In genomic region chr17:79742951-79743476, GRCh38 we compare ENCODE assay signal across 21 cellular contexts. TPM values are rescaled to one million over a fixed set of nuclear protein-coding genes. Genes with fewer than 3 reads are reported as not detected.
DNase-seq lines count a peak whose midpoint lies in the region; ATAC-seq and TF ChIP-seq lines count a peak whose summit lies in the region.
"Had no signal": no experiment of that assay in that cellular context is flagged by ENCODE, and none has a peak within 500 bp of the region (broad histone marks: within the 10 kb centered on the region; RNA-seq: fewer than 3 reads in every experiment).

No MANE protein-coding gene starts in this region.

- H3K9me3 Mint-ChIP-seq in Calu3 (ENCODE audit: low read depth, unreplicated experiment) (no peaks in the 10 kb centered on the region), progenitor cell of endocrine pancreas (ENCODE audit: low read depth) (no peaks in the 10 kb centered on the region)
- H3K9me3 Mint-ChIP-seq: GM23338 had no signal

- CTCF ChIA-PET in Calu3 (lab: Charles Lee): interaction anchor here (0.6 to 1.1 kb wide), 2 partner anchors 28 to 96 kb away, joined by 4 read pairs; partner anchors contain the start of gene CBX4

- H3K27ac Mint-ChIP-seq in Calu3 (ENCODE audit: unreplicated experiment): no peak overlapping the region
- peak overlapping the region; percentile 97 for H3K27ac Mint-ChIP-seq in progenitor cell of endocrine pancreas
- H3K27ac Mint-ChIP-seq: GM23338 had no signal

- TF ChIP-seq CTCF in Calu3 (IDR thresholded peaks at IDR 0.05; ENCODE audit: unreplicated experiment) (no peak), progenitor cell of endocrine pancreas (IDR thresholded peaks at IDR 0.05; ENCODE audit: unreplicated experiment) (no peak)

- intact Hi-C loops in Calu3 (cut with micrococcal nuclease; ENCODE audit: unreplicated experiment): loop anchor here (5.0 kb wide), 1 partner anchor 34 kb away; the partner anchor contains the start of gene CBX2

- H3K27me3 Mint-ChIP-seq in Calu3 (ENCODE audit: unreplicated experiment): no peaks in the 10 kb centered on the region
- peaks cover 15% of the 10 kb centered on the region for H3K27me3 Mint-ChIP-seq in progenitor cell of endocrine pancreas

- H3K4me3 Mint-ChIP-seq in Calu3 (ENCODE audit: low read depth, unreplicated experiment) (no peak overlapping the region), progenitor cell of endocrine pancreas (ENCODE audit: low read depth) (peak overlapping the region; percentile 52)
- H3K4me3 Mint-ChIP-seq: GM23338 had no signal

- peak; percentile 21 for DNase-seq in Calu3
- DNase-seq in HuH-7 (ENCODE audit: low spot score): peak; percentile 95
- peak; percentile 62 for DNase-seq in left kidney (ENCODE audit: low read depth, low spot score)
- DNase-seq in progenitor cell of endocrine pancreas (ENCODE audit: low spot score, unreplicated experiment): no peak
- no peak for DNase-seq in activated gamma-delta T cell treated with Interleukin-2 at 50 U/mL for 16 hours
- DNase-seq: DMS 273 treated with DMSO at 0.1 percent for 48 hours, GF-D8, IMR-90, NCI-H1417 treated with DMSO at 0.1 percent for 48 hours, NCI-H187 treated with DMSO at 0.1 percent for 48 hours, NCI-H226, NCI-H524, NCI-H82, PC-3, RPMI8226, SIG-M5 had no signal

- H3K4me1 Mint-ChIP-seq in Calu3 (ENCODE audit: low read depth, unreplicated experiment) (peaks cover 35% of the 10 kb centered on the region), progenitor cell of endocrine pancreas (ENCODE audit: low read depth) (peaks cover 54% of the 10 kb centered on the region)

- ATAC-seq in GM18520 (IDR thresholded peaks at IDR 0.05; ENCODE audit: unreplicated experiment) (no peak), HG03439 (IDR thresholded peaks at IDR 0.05; ENCODE audit: unreplicated experiment) (no peak)
- ATAC-seq: GM23338, PC-3 had no signal

- H3K36me3 Mint-ChIP-seq in Calu3 (ENCODE audit: insufficient read depth, unreplicated experiment) (peaks cover 16% of the 10 kb centered on the region), progenitor cell of endocrine pancreas (ENCODE audit: insufficient read depth) (no peaks in the 10 kb centered on the region)

- BruUV-seq in Calu3 (replicated peaks; lab: Mats Ljungman, UMichigan): no TSS peak

RNA-seq across cellular contexts. Expression of gene ENPP7, which starts 12.3 kb away (rescaled TPM):
- not detected in 2 replicates for total RNA-seq in Calu3 (2022)
- not detected in 2 replicates for total RNA-seq in progenitor cell of endocrine pancreas
- total RNA-seq: Daoy, GM23338, IMR-90, M059J, PC-3 had no signal

RNA-seq across cellular contexts. Expression of gene CBX2, which starts 34.9 kb away (rescaled TPM):
- total RNA-seq in Calu3 (2022) (6.3 and 8.3 TPM in 2 replicates), progenitor cell of endocrine pancreas (106 and 111 TPM in 2 replicates)

RNA-seq across cellular contexts. Expression of gene CBX8, which starts 53.9 kb away (rescaled TPM):
- total RNA-seq in Calu3 (2022) (11.1 and 11.8 TPM in 2 replicates), progenitor cell of endocrine pancreas (21.7 and 23.1 TPM in 2 replicates)

Comparison
In these comparisons a context has a peak if more than half of its experiments do, and no peak if none do; other contexts are left out.
1. DNase-seq: peak in Calu3 (single experiment), HuH-7 (single experiment) and left kidney (single experiment); none in progenitor cell of endocrine pancreas (single experiment) and activated gamma-delta T cell treated with Interleukin-2 at 50 U/mL for 16 hours (single experiment).
2. RNA of gene CBX2, which starts 34.9 kb away (total RNA-seq): 106 to 111 TPM in progenitor cell of endocrine pancreas; 6.3 to 8.3 TPM in Calu3; every median in the first group is over 10 times any median in the second.